11 cellular contexts compared by ENCODE assay signal in genomic region chr13:50365300-50365682, GRCh38.
A peak's percentile ranks its signal among the peaks of the same experiment; 100 is the strongest.
DNase-seq lines count a peak whose midpoint lies in the region; ATAC-seq and TF ChIP-seq lines count a peak whose summit lies in the region.
"Had no signal": no experiment of that assay in that cellular context is flagged by ENCODE, and none has a peak within 500 bp of the region (broad histone marks: within the 10 kb centered on the region; RNA-seq: fewer than 3 reads in every experiment).

No MANE protein-coding gene starts in this region.

- no peaks in the 10 kb centered on the region for H3K27me3 ChIP-seq in CD8-positive, alpha-beta T cell (ENCODE audit: insufficient read depth, low read length)
- H3K27me3 ChIP-seq in liver (ENCODE audit: control insufficient read depth in 4 of 4, insufficient read depth in 4 of 4, low read length in 3 of 4) (no peaks in the 10 kb centered on the region), SJCRH30 (no peaks in the 10 kb centered on the region), smooth muscle cell (ENCODE audit: low read depth) (no peaks in the 10 kb centered on the region)

- H2AFZ ChIP-seq in smooth muscle cell (ENCODE audit: low read depth) = no peak overlapping the region

- H3K9me3 Mint-ChIP-seq in CD8-positive, alpha-beta T cell = no peaks in the 10 kb centered on the region
- no peaks in the 10 kb centered on the region for H3K9me3 Mint-ChIP-seq in activated CD4-positive, alpha-beta memory T cell treated with anti-CD3 and anti-CD28 coated beads for 36 hours

- no peaks in the 10 kb centered on the region for H3K79me2 ChIP-seq in smooth muscle cell (ENCODE audit: low read depth)

- DNase-seq in CD8-positive, alpha-beta T cell = peak in 1 of 7 experiments; percentile 27
- peak; percentile 49 for DNase-seq in activated CD4-positive, alpha-beta memory T cell treated with anti-CD3 and anti-CD28 coated beads for 36 hours
- no peak for DNase-seq in SJCRH30
- no peak for DNase-seq in smooth muscle cell (lab: John Stamatoyannopoulos, UW; ENCODE audit: unreplicated experiment)
- DNase-seq: COR-L47, left ventricle myocardium superior, substantia nigra had no signal

- no peaks in the 10 kb centered on the region for H3F3A ChIP-seq in smooth muscle cell (ENCODE audit: low read depth)

- H3K27ac ChIP-seq in CD8-positive, alpha-beta T cell (ENCODE audit: low read depth, low read length) = peak overlapping the region; percentile 21
- H3K27ac ChIP-seq in liver (ENCODE audit: low read depth in 1 of 2, low read length in 2 of 2) (peak overlapping the region; percentile 64 to 88), SJCRH30 (no peak overlapping the region), smooth muscle cell (ENCODE audit: low read depth) (no peak overlapping the region)

- intact Hi-C loops in CD8-positive, alpha-beta T cell (cut with DNase I, micrococcal nuclease) = loop anchor here (5.0 to 10.0 kb wide), 3 partner anchors 130 to 368 kb away; partner anchors contain the start of gene TRIM13 (in 1 of the 2)
- intact Hi-C loops in activated CD4-positive, alpha-beta memory T cell treated with anti-CD3 and anti-CD28 coated beads for 36 hours (cut with micrococcal nuclease) = loop anchor here (1.0 to 5.0 kb wide), 5 partner anchors 9 to 527 kb away; partner anchors contain the start of gene SPRYD7

- H4K20me1 ChIP-seq in smooth muscle cell (ENCODE audit: low read depth) = no peaks in the 10 kb centered on the region

- CTCF ChIA-PET in CD8-positive, alpha-beta T cell (lab: Charles Lee) = interaction anchor here (0.6 to 1.3 kb wide), 3 partner anchors 13 to 547 kb away, joined by 3 read pairs; no protein-coding TSS in a partner anchor
- CTCF ChIA-PET in activated CD4-positive, alpha-beta memory T cell treated with anti-CD3 and anti-CD28 coated beads for 36 hours (lab: Charles Lee) = no interaction called here

- TF ChIP-seq RAD21 in liver (IDR thresholded peaks at IDR 0.05) = no peak

- H3K9ac ChIP-seq in liver (ENCODE audit: low read depth in 1 of 2, low read length in 2 of 2) (peak overlapping the region in 1 of 2 donors; percentile 57), smooth muscle cell (ENCODE audit: low read depth) (no peak overlapping the region)

- 82% methylated on average over 2 of the region's 2 CpGs for WGBS in liver
- 93% methylated on average over 2 of the region's 2 CpGs for WGBS in smooth muscle cell (ENCODE audit: low lambda C conversion rate)

- ATAC-seq in CD8-positive, alpha-beta T cell = peak; percentile 80
- ATAC-seq in HG02759 (IDR thresholded peaks at IDR 0.05; ENCODE audit: unreplicated experiment) (peak; percentile 2), GM19351 (IDR thresholded peaks at IDR 0.05; ENCODE audit: unreplicated experiment) (no peak), GM19463 (IDR thresholded peaks at IDR 0.05; ENCODE audit: unreplicated experiment) (no peak)
- ATAC-seq: left ventricle myocardium superior had no signal

- no peak for TF ChIP-seq CTCF in CD8-positive, alpha-beta T cell (IDR thresholded peaks at IDR 0.05)
- no peak for TF ChIP-seq CTCF in liver (IDR thresholded peaks at IDR 0.05; ENCODE audit: low read depth, low read length, missing input control)
- TF ChIP-seq CTCF in smooth muscle cell (IDR thresholded peaks at IDR 0.05; ENCODE audit: borderline replicate concordance, insufficient read depth, poor library complexity, severe bottlenecking) = no peak

- H3K4me2 ChIP-seq in smooth muscle cell = no peak overlapping the region

- no peaks in the 10 kb centered on the region for H3K36me3 ChIP-seq in CD8-positive, alpha-beta T cell (ENCODE audit: insufficient read depth, low read length)
- H3K36me3 ChIP-seq in liver (ENCODE audit: control insufficient read depth in 4 of 4, insufficient read depth in 3 of 4, low read depth in 1 of 4, low read length in 3 of 4) (no peaks in the 10 kb centered on the region), SJCRH30 (no peaks in the 10 kb centered on the region), smooth muscle cell (ENCODE audit: low read depth) (no peaks in the 10 kb centered on the region)

- POLR2A ChIA-PET in CD8-positive, alpha-beta T cell (lab: Charles Lee) = interaction anchor here (0.6 to 2.4 kb wide), 3 partner anchors 19 to 240 kb away, joined by 3 to 12 read pairs (median 3); no protein-coding TSS in a partner anchor
- POLR2A ChIA-PET in activated CD4-positive, alpha-beta memory T cell treated with anti-CD3 and anti-CD28 coated beads for 36 hours (lab: Charles Lee) = interaction anchor here (1.1 to 2.5 kb wide), 6 partner anchors 9 to 285 kb away, joined by 3 to 14 read pairs (median 13); no protein-coding TSS in a partner anchor

- H3K27me3 Mint-ChIP-seq in CD8-positive, alpha-beta T cell (ENCODE audit: low read depth) = no peaks in the 10 kb centered on the region
- peaks cover 12% of the 10 kb centered on the region for H3K27me3 Mint-ChIP-seq in activated CD4-positive, alpha-beta memory T cell treated with anti-CD3 and anti-CD28 coated beads for 36 hours

- H3K36me3 Mint-ChIP-seq in CD8-positive, alpha-beta T cell = no peaks in the 10 kb centered on the region
- peaks cover 4% of the 10 kb centered on the region for H3K36me3 Mint-ChIP-seq in activated CD4-positive, alpha-beta memory T cell treated with anti-CD3 and anti-CD28 coated beads for 36 hours

- H3K4me3 Mint-ChIP-seq in CD8-positive, alpha-beta T cell = peak overlapping the region; percentile 70
- H3K4me3 Mint-ChIP-seq in activated CD4-positive, alpha-beta memory T cell treated with anti-CD3 and anti-CD28 coated beads for 36 hours = no peak overlapping the region

- H3K4me1 Mint-ChIP-seq in CD8-positive, alpha-beta T cell (ENCODE audit: low read depth) = peaks cover 36% of the 10 kb centered on the region
- peaks cover 51% of the 10 kb centered on the region for H3K4me1 Mint-ChIP-seq in activated CD4-positive, alpha-beta memory T cell treated with anti-CD3 and anti-CD28 coated beads for 36 hours (ENCODE audit: low read depth)

- peak overlapping the region; percentile 88 for H3K27ac Mint-ChIP-seq in CD8-positive, alpha-beta T cell
- H3K27ac Mint-ChIP-seq in activated CD4-positive, alpha-beta memory T cell treated with anti-CD3 and anti-CD28 coated beads for 36 hours = peak overlapping the region; percentile 59

- H3K4me3 ChIP-seq in CD8-positive, alpha-beta T cell (ENCODE audit: low read depth, low read length) = no peak overlapping the region
- no peak overlapping the region for H3K4me3 ChIP-seq in liver (ENCODE audit: low read depth in 1 of 3, low read length in 3 of 3)
- H3K4me3 ChIP-seq in SJCRH30 = no peak overlapping the region
- no peak overlapping the region for H3K4me3 ChIP-seq in smooth muscle cell

- peaks cover 5% of the 10 kb centered on the region for H3K4me1 ChIP-seq in CD8-positive, alpha-beta T cell (ENCODE audit: insufficient read depth, low read length)
- peaks cover 3 to 24% (median 18%) of the 10 kb centered on the region in 4 donors for H3K4me1 ChIP-seq in liver (ENCODE audit: control insufficient read depth in 4 of 4, insufficient read depth in 4 of 4, low read length in 3 of 4)
- H3K4me1 ChIP-seq in SJCRH30 = peaks cover 6% of the 10 kb centered on the region
- no peaks in the 10 kb centered on the region for H3K4me1 ChIP-seq in smooth muscle cell (ENCODE audit: low read depth)

- no peaks in the 10 kb centered on the region for H3K9me3 ChIP-seq in CD8-positive, alpha-beta T cell (ENCODE audit: low read length)
- no peaks in the 10 kb centered on the region for H3K9me3 ChIP-seq in liver (ENCODE audit: control insufficient read depth in 4 of 4, low read length in 3 of 4)
- no peaks in the 10 kb centered on the region for H3K9me3 ChIP-seq in SJCRH30 (replicated peaks)
- H3K9me3 ChIP-seq in smooth muscle cell (replicated peaks; ENCODE audit: low read depth) = no peaks in the 10 kb centered on the region

TF ChIP-seq in liver, 16 proteins besides CTCF, POLR2A, EP300 and RAD21 (continues in another document):
- TF ChIP-seq YY1 (IDR thresholded peaks at IDR 0.05) = no peak
- no peak for TF ChIP-seq HNF4A (conservative IDR thresholded peaks at IDR 0.05)
- TF ChIP-seq NR2F2 (IDR thresholded peaks at IDR 0.05) = no peak
- no peak for TF ChIP-seq HNF4G (IDR thresholded peaks at IDR 0.05)
- TF ChIP-seq FOXA1 (IDR thresholded peaks at IDR 0.05) = no peak
- no peak for TF ChIP-seq GABPA (IDR thresholded peaks at IDR 0.05 in 1 of 2, conservative IDR thresholded peaks at IDR 0.05 in 1 of 2)
- TF ChIP-seq ATF3 (IDR thresholded peaks at IDR 0.05) = no peak
- no peak for TF ChIP-seq ZBTB33 (IDR thresholded peaks at IDR 0.05)
- TF ChIP-seq FOXA2 (IDR thresholded peaks at IDR 0.05) = no peak
- no peak for TF ChIP-seq MAX (IDR thresholded peaks at IDR 0.05)
- no peak for TF ChIP-seq SP1 (IDR thresholded peaks at IDR 0.05)

Comparison
In these comparisons a context has a peak if more than half of its experiments do, and no peak if none do; other contexts are left out.
1. ATAC-seq: peak in CD8-positive, alpha-beta T cell (single experiment) and HG02759 (single experiment); none in GM19351 (single experiment) and GM19463 (single experiment).
2. H3K27ac ChIP-seq: peak in CD8-positive, alpha-beta T cell (single experiment) and liver (2 of 2); none in SJCRH30 (single experiment) and smooth muscle cell (single experiment).